ENCODE assay signal across 22 cellular contexts in genomic region chr13:31334994-31335549, GRCh38.
"Had no signal": no experiment of that assay in that cellular context is flagged by ENCODE, and none has a peak within 500 bp of the region (broad histone marks: within the 10 kb centered on the region; RNA-seq: fewer than 3 reads in every experiment).

No MANE protein-coding gene starts in this region.

- H3K27ac ChIP-seq: brain microvascular endothelial cell, SK-N-MC, VCaP had no signal

- H3K4me3 ChIP-seq: SK-N-MC had no signal

- ATAC-seq: activated T-cell treated with anti-CD3 and anti-CD28 coated beads, Interleukin-2, amount 50 U/mL, for 72 hours had no signal

- H3K36me3 ChIP-seq: brain microvascular endothelial cell had no signal

- DNase-seq: activated CD4-positive, alpha-beta memory T cell treated with anti-CD3 and anti-CD28 coated beads, Interleukin-2, amount 10 ng/mL, durations not matched to agents 7 days and 5 days; activated CD4-positive, alpha-beta T cell treated with anti-CD3 and anti-CD28 coated beads, Interleukin-2, amount 50 U/mL, for 1 hour; activated CD4-positive, CD25-positive, alpha-beta regulatory T cell; activated CD8-positive, alpha-beta memory T cell treated with anti-CD3 and anti-CD28 coated beads, Interleukin-2, amount 50 U/mL, for 4 hours; activated gamma-delta T cell treated with Interleukin-2 at 50 U/mL for 16 hours; activated naive CD4-positive, alpha-beta T cell treated with anti-CD3 and anti-CD28 coated beads, Interleukin-2, amount 10 ng/mL, durations not matched to agents 7 days and 5 days; activated naive CD8-positive, alpha-beta T cell treated with anti-CD3 and anti-CD28 coated beads for 36 hours; activated T-cell treated with anti-CD3 and anti-CD28 coated beads, Interleukin-2, amount 50 U/mL, for 72 hours; brain microvascular endothelial cell; cerebellar nuclear complex; KG1; NCI-H1092 treated with DMSO at 0.1 percent for 48 hours; NCI-H1417 treated with DMSO at 0.1 percent for 48 hours; NCI-H1694; NCI-H2029; NCI-H2107; NCI-H2171 treated with DMSO at 0.1 percent for 48 hours; NCI-H226; SHP77 treated with DMSO at 0.1 percent for 48 hours; T-helper 1 cell had no signal

- H3K27me3 ChIP-seq: brain microvascular endothelial cell had no signal
